ENCODE assay signal across 19 cellular contexts in genomic region chr10:86176850-86177249, GRCh38.
A peak's percentile ranks its signal among the peaks of the same experiment; 100 is the strongest.
DNase-seq lines count a peak whose midpoint lies in the region; ATAC-seq and TF ChIP-seq lines count a peak whose summit lies in the region.
"Had no signal": no experiment of that assay in that cellular context is flagged by ENCODE, and none has a peak within 500 bp of the region (broad histone marks: within the 10 kb centered on the region; RNA-seq: fewer than 3 reads in every experiment).

No MANE protein-coding gene starts in this region.

- TF ChIP-seq CTCF in Peyer's patch (IDR thresholded peaks at IDR 0.05) (no peak), neural cell (IDR thresholded peaks at IDR 0.05; ENCODE audit: poor library complexity, severe bottlenecking) (no peak), upper lobe of right lung (IDR thresholded peaks at IDR 0.05) (no peak)

- no peak overlapping the region for H3K4me2 ChIP-seq in neural cell (ENCODE audit: low read length)
- H3K4me2 ChIP-seq: A549 had no signal

- H4K20me1 ChIP-seq in neural cell (ENCODE audit: insufficient read depth), result no peaks in the 10 kb centered on the region

- H3K27me3 ChIP-seq in Peyer's patch, result no peaks in the 10 kb centered on the region
- no peaks in the 10 kb centered on the region for H3K27me3 ChIP-seq in neural cell (ENCODE audit: insufficient read depth, low read depth, low read length)
- H3K27me3 ChIP-seq in upper lobe of right lung, result no peaks in the 10 kb centered on the region

- intact Hi-C loops in upper lobe of right lung (cut with DNase I), result no loop called here

- no peaks in the 10 kb centered on the region for H3K36me3 Mint-ChIP-seq in activated T-cell treated with anti-CD3 and anti-CD28 coated beads, Interleukin-2, amount 50 U/mL, for 24 hours (ENCODE audit: low read depth)

- TF ChIP-seq RAD21 in neural cell (conservative IDR thresholded peaks at IDR 0.05), result no peak

- ATAC-seq in upper lobe of right lung (no peak), esophagus mucosa (no peak)

- H3K27ac ChIP-seq in Peyer's patch (no peak overlapping the region), neural cell (ENCODE audit: low read length) (peak overlapping the region; percentile 56), upper lobe of right lung (no peak overlapping the region)
- H3K27ac ChIP-seq: 22Rv1, A549, C4-2B, GM23248, HL-60 had no signal

- DNase-seq in activated T-cell treated with anti-CD3 and anti-CD28 coated beads, Interleukin-2, amount 50 U/mL, for 24 hours, result peak; percentile 8
- DNase-seq in activated T-cell treated with anti-CD3 and anti-CD28 coated beads for 4 hours (no peak), Peyer's patch (peak in 2 of 3 donors; percentile 6 to 12), upper lobe of right lung (peak; percentile 19), DMS153 treated with DMSO at 0.1 percent for 48 hours (lab: John Stamatoyannopoulos, UW; ENCODE audit: unreplicated experiment) (no peak)
- DNase-seq: AML-193, DMS79, GDM1, GM23248, HCEC 1CT, HFFc6 had no signal

- no peaks in the 10 kb centered on the region for H3F3A ChIP-seq in neural cell (ENCODE audit: insufficient read depth, low read length, poor library complexity, severe bottlenecking)

- H3K27ac Mint-ChIP-seq in activated T-cell treated with anti-CD3 and anti-CD28 coated beads, Interleukin-2, amount 50 U/mL, for 24 hours, result no peak overlapping the region
- H3K27ac Mint-ChIP-seq: CD4-positive, alpha-beta T cell; HFFc6 had no signal

- no peaks in the 10 kb centered on the region for H3K4me1 Mint-ChIP-seq in activated T-cell treated with anti-CD3 and anti-CD28 coated beads, Interleukin-2, amount 50 U/mL, for 24 hours (ENCODE audit: low read depth)

- H3K9me3 Mint-ChIP-seq in activated T-cell treated with anti-CD3 and anti-CD28 coated beads, Interleukin-2, amount 50 U/mL, for 24 hours, result no peaks in the 10 kb centered on the region
- H3K9me3 Mint-ChIP-seq: CD4-positive, alpha-beta T cell had no signal

- no peaks in the 10 kb centered on the region for H3K79me2 ChIP-seq in neural cell (replicated peaks; ENCODE audit: insufficient read depth, low read length)

- H3K9me2 ChIP-seq in neural cell (ENCODE audit: insufficient read depth, low read length), result no peaks in the 10 kb centered on the region

- TF ChIP-seq EP300 in neural cell (conservative IDR thresholded peaks at IDR 0.05; ENCODE audit: poor library complexity, severe bottlenecking), result no peak

- H3K36me3 ChIP-seq in Peyer's patch (no peaks in the 10 kb centered on the region), neural cell (ENCODE audit: insufficient read depth, low read length) (no peaks in the 10 kb centered on the region), upper lobe of right lung (no peaks in the 10 kb centered on the region)

- H3K4me3 ChIP-seq in Peyer's patch, result no peak overlapping the region
- H3K4me3 ChIP-seq in neural cell (ENCODE audit: low read length), result peak overlapping the region; percentile 41
- no peak overlapping the region for H3K4me3 ChIP-seq in upper lobe of right lung
- H3K4me3 ChIP-seq: A549, GM23248 had no signal

- no peak overlapping the region for H2AFZ ChIP-seq in neural cell (ENCODE audit: low read depth, low read length)
- H2AFZ ChIP-seq: GM23248 had no signal

- TF ChIP-seq POLR2A in Peyer's patch (IDR thresholded peaks at IDR 0.05), result no peak

- H3K4me3 Mint-ChIP-seq in activated T-cell treated with anti-CD3 and anti-CD28 coated beads, Interleukin-2, amount 50 U/mL, for 24 hours, result no peak overlapping the region
- H3K4me3 Mint-ChIP-seq: CD4-positive, alpha-beta T cell; HFFc6 had no signal

- H3K9ac ChIP-seq in neural cell (ENCODE audit: low read length), result peak overlapping the region; percentile 11
- H3K9ac ChIP-seq: GM23248 had no signal

- H3K27me3 Mint-ChIP-seq in activated T-cell treated with anti-CD3 and anti-CD28 coated beads, Interleukin-2, amount 50 U/mL, for 24 hours, result peaks cover under 1% of the 10 kb centered on the region

- no peaks in the 10 kb centered on the region for H3K4me1 ChIP-seq in Peyer's patch
- no peaks in the 10 kb centered on the region for H3K4me1 ChIP-seq in upper lobe of right lung
- H3K4me1 ChIP-seq: A549, Caco-2 had no signal

- no peaks in the 10 kb centered on the region for H3K9me3 ChIP-seq in Peyer's patch
- no peaks in the 10 kb centered on the region for H3K9me3 ChIP-seq in neural cell (ENCODE audit: low read length)
- H3K9me3 ChIP-seq in upper lobe of right lung, result no peaks in the 10 kb centered on the region
- H3K9me3 ChIP-seq: A549, Caco-2 had no signal

TF ChIP-seq in neural cell, 6 proteins besides CTCF, POLR2A, EP300 and RAD21:
- no peak for TF ChIP-seq EZH2 (IDR thresholded peaks at IDR 0.05; ENCODE audit: borderline replicate concordance, insufficient read depth, low read length, poor library complexity, severe bottlenecking)
- no peak for TF ChIP-seq MXI1 (conservative IDR thresholded peaks at IDR 0.05; ENCODE audit: poor library complexity, severe bottlenecking)
- TF ChIP-seq TAF1 (IDR thresholded peaks at IDR 0.05; ENCODE audit: low read depth), result no peak
- TF ChIP-seq POLR2AphosphoS5 (IDR thresholded peaks at IDR 0.05), result no peak
- no peak for TF ChIP-seq REST (IDR thresholded peaks at IDR 0.05; ENCODE audit: borderline replicate concordance)
- TF ChIP-seq SMC3 (conservative IDR thresholded peaks at IDR 0.05; ENCODE audit: poor library complexity), result no peak

Comparison
In these comparisons a context has a peak if more than half of its experiments do, and no peak if none do; other contexts are left out.
1. DNase-seq: peak in activated T-cell treated with anti-CD3 and anti-CD28 coated beads, Interleukin-2, amount 50 U/mL, for 24 hours (single experiment), Peyer's patch (2 of 3) and upper lobe of right lung (single experiment); none in activated T-cell treated with anti-CD3 and anti-CD28 coated beads for 4 hours (single experiment) and DMS153 treated with DMSO at 0.1 percent for 48 hours (single experiment).